Comparison of ENCODE assay signal across 2 cellular contexts in the genomic region with DNA sequence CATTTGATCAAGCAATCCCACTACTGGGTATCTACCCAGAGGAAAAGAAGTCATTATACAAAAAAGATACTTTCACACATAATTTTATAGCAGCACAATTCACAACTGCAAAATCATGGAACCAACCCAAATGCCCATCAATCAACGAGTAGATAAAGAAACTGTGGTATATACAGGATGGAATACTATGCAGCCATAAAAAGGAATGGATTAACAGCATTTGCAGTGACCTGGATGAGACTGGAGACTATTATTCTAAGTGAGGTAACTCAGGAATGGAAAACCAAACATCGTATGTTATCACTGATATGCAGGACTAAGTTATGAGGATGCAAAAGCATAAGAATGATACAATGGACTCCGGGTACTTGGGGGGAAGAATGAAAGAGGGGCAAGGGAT.
A peak's percentile ranks its signal among the peaks of the same experiment; 100 is the strongest.
TF ChIP-seq lines count a peak whose summit lies in the region.

No MANE protein-coding gene starts in this region.

TF ChIP-seq in SK-N-SH treated with all-trans-retinoic acid at 6 μM for 48 hours, 23 proteins besides CTCF, POLR2A, EP300 and RAD21:
- peak; percentile 57; the same call in 1 of the 2 replicates for TF ChIP-seq ZNF8 (CRISPR knock-in tag; IDR thresholded peaks at IDR 0.05)
TF ChIP-seq in SK-N-SH treated with all-trans-retinoic acid at 6 μM for 48 hours: peak in this region for 1; not testable (repeated sequence) for 22.

TF ChIP-seq in K562, 482 proteins besides CTCF, POLR2A, EP300 and RAD21:
- peak; percentile 13 for TF ChIP-seq ZNF146 (CRISPR knock-in tag; IDR thresholded peaks at IDR 0.05; ENCODE audit: unreplicated experiment)
